ENCODE assay signal across 13 cellular contexts in genomic region chr6:36956111-36956820, GRCh38. TPM values are rescaled to one million over a fixed set of nuclear protein-coding genes. Genes with fewer than 3 reads are reported as not detected.
DNase-seq lines count a peak whose midpoint lies in the region; ATAC-seq and TF ChIP-seq lines count a peak whose summit lies in the region.
"Had no signal": no experiment of that assay in that cellular context is flagged by ENCODE, and none has a peak within 500 bp of the region (broad histone marks: within the 10 kb centered on the region; RNA-seq: fewer than 3 reads in every experiment).

No MANE protein-coding gene starts in this region.

- H3K9me3 ChIP-seq in T-helper 17 cell (ENCODE audit: control insufficient read depth, low read length, poor library complexity, severe bottlenecking) (no peaks in the 10 kb centered on the region), right atrium auricular region (no peaks in the 10 kb centered on the region)
- H3K9me3 ChIP-seq: left lung, uterus had no signal

- no peaks in the 10 kb centered on the region for H3K27me3 ChIP-seq in right atrium auricular region
- H3K27me3 ChIP-seq: uterus had no signal

- H3K36me3 Mint-ChIP-seq in natural killer cell treated with Interleukin-12 subunit alpha and Interleukin-12 subunit beta and Interleukin-15 and Interleukin-18, amount 100 ng/mL, for 72 hours, result no peaks in the 10 kb centered on the region
- H3K36me3 Mint-ChIP-seq in natural killer cell, result no peaks in the 10 kb centered on the region
- H3K36me3 Mint-ChIP-seq in T-helper 17 cell (ENCODE audit: low read depth), result peaks cover 2% of the 10 kb centered on the region

- TF ChIP-seq CTCF in natural killer cell (IDR thresholded peaks at IDR 0.05) (no peak), right atrium auricular region (IDR thresholded peaks at IDR 0.05) (no peak)

- no peaks in the 10 kb centered on the region for H3K36me3 ChIP-seq in right atrium auricular region
- H3K36me3 ChIP-seq: left lung, uterus had no signal

- H3K4me3 Mint-ChIP-seq in natural killer cell treated with Interleukin-12 subunit alpha and Interleukin-12 subunit beta and Interleukin-15 and Interleukin-18, amount 100 ng/mL, for 72 hours, result no peak overlapping the region
- H3K4me3 Mint-ChIP-seq in natural killer cell (no peak overlapping the region), T-helper 17 cell (peak overlapping the region; percentile 94)

- H3K9me3 Mint-ChIP-seq in natural killer cell treated with Interleukin-12 subunit alpha and Interleukin-12 subunit beta and Interleukin-15 and Interleukin-18, amount 100 ng/mL, for 72 hours, result no peaks in the 10 kb centered on the region
- H3K9me3 Mint-ChIP-seq in natural killer cell, result no peaks in the 10 kb centered on the region

- peaks cover 26 to 30% of the 10 kb centered on the region in 2 donors for H3K4me1 Mint-ChIP-seq in natural killer cell treated with Interleukin-12 subunit alpha and Interleukin-12 subunit beta and Interleukin-15 and Interleukin-18, amount 100 ng/mL, for 72 hours (ENCODE audit: low read depth in 2 of 2)
- H3K4me1 Mint-ChIP-seq in natural killer cell (peaks cover 29 to 38% of the 10 kb centered on the region in 2 donors), T-helper 17 cell (peaks cover 51% of the 10 kb centered on the region)

- no peak overlapping the region for H3K4me3 ChIP-seq in right atrium auricular region
- H3K4me3 ChIP-seq: left lung, uterus had no signal

- peaks cover 11 to 33% of the 10 kb centered on the region in 2 donors for H3K27me3 Mint-ChIP-seq in natural killer cell treated with Interleukin-12 subunit alpha and Interleukin-12 subunit beta and Interleukin-15 and Interleukin-18, amount 100 ng/mL, for 72 hours
- H3K27me3 Mint-ChIP-seq in natural killer cell (ENCODE audit: low read depth in 2 of 2) (peaks cover 30 to 59% of the 10 kb centered on the region in 2 donors), T-helper 17 cell (no peaks in the 10 kb centered on the region)
- H3K27me3 Mint-ChIP-seq: progenitor cell of endocrine pancreas had no signal

- no peak for ATAC-seq in natural killer cell treated with Interleukin-12 subunit alpha and Interleukin-12 subunit beta and Interleukin-15 and Interleukin-18, amount 100 ng/mL, for 72 hours
- no peak for ATAC-seq in natural killer cell
- peak; percentile 37 for ATAC-seq in T-helper 17 cell
- no peak for ATAC-seq in GM21619 (IDR thresholded peaks at IDR 0.05; ENCODE audit: unreplicated experiment)
- ATAC-seq: left lung had no signal

- no peak for DNase-seq in natural killer cell treated with Interleukin-12 subunit alpha and Interleukin-12 subunit beta and Interleukin-15 and Interleukin-18, amount 100 ng/mL, for 72 hours (ENCODE audit: low spot score)
- DNase-seq in natural killer cell (no peak), T-helper 17 cell (no peak), right atrium auricular region (ENCODE audit: low spot score) (peak; percentile 59), NCI-H748 treated with DMSO at 0.1 percent for 48 hours (lab: John Stamatoyannopoulos, UW) (no peak), GOT3 (lab: John Stamatoyannopoulos, UW) (no peak), midbrain (lab: John Stamatoyannopoulos, UW) (no peak)
- DNase-seq: left lung, NCI-H2029 treated with DMSO at 0.1 percent for 48 hours, uterus had no signal

- peak overlapping the region; percentile 7 for H3K27ac ChIP-seq in right atrium auricular region
- H3K27ac ChIP-seq: left lung, uterus had no signal

- H3K27ac Mint-ChIP-seq in natural killer cell treated with Interleukin-12 subunit alpha and Interleukin-12 subunit beta and Interleukin-15 and Interleukin-18, amount 100 ng/mL, for 72 hours, result peak overlapping the region; percentile 12 to 23
- peak overlapping the region in 1 of 2 donors; percentile 60 for H3K27ac Mint-ChIP-seq in natural killer cell
- peak overlapping the region; percentile 92 for H3K27ac Mint-ChIP-seq in T-helper 17 cell
- H3K27ac Mint-ChIP-seq: progenitor cell of endocrine pancreas had no signal

- intact Hi-C loops in natural killer cell (cut with micrococcal nuclease), result no loop called here

- H3K4me1 ChIP-seq in right atrium auricular region, result peaks cover 0 to 21% of the 10 kb centered on the region in 2 donors
- H3K4me1 ChIP-seq: uterus had no signal

RNA-seq across cellular contexts. Expression of gene PI16, which starts 1.7 kb away (rescaled TPM):
- not detected for total RNA-seq in natural killer cell treated with Interleukin-12 subunit alpha and Interleukin-12 subunit beta and Interleukin-15 and Interleukin-18, amount 100 ng/mL, for 72 hours
- total RNA-seq in natural killer cell (1 to 10 TPM in 2 of 3 donors, under 1 TPM in 1; 0.33 to 1.8 (median 1.1) TPM), T-helper 17 cell (10 to 100 TPM; 14.5 to 28.5 TPM), right atrium auricular region (10 to 100 TPM; 14.2 to 48.5 TPM)
- total RNA-seq: progenitor cell of endocrine pancreas, SK-MEL-5 had no signal

RNA-seq across cellular contexts. Expression of gene MTCH1, which starts 29.7 kb away (rescaled TPM):
- 100 to 1,000 TPM; 118 to 183 TPM for total RNA-seq in natural killer cell treated with Interleukin-12 subunit alpha and Interleukin-12 subunit beta and Interleukin-15 and Interleukin-18, amount 100 ng/mL, for 72 hours
- 100 to 1,000 TPM; 158 to 180 (median 162) TPM for total RNA-seq in natural killer cell
- total RNA-seq in T-helper 17 cell, result 100 to 1,000 TPM; 194 to 202 TPM
- 100 to 1,000 TPM; 155 to 259 TPM for total RNA-seq in right atrium auricular region

RNA-seq across cellular contexts. Expression of gene FGD2, which starts 49.2 kb away (rescaled TPM):
- total RNA-seq in natural killer cell treated with Interleukin-12 subunit alpha and Interleukin-12 subunit beta and Interleukin-15 and Interleukin-18, amount 100 ng/mL, for 72 hours, result 1 to 10 TPM; 9.1 to 9.3 TPM
- total RNA-seq in natural killer cell, result 10 to 100 TPM in 2 of 3 donors, 1 to 10 TPM in 1; 6.3 to 22.3 (median 14.1) TPM
- total RNA-seq in T-helper 17 cell, result 10 to 100 TPM in 1 of 2 donors, 1 to 10 TPM in 1; 1.7 to 12.6 TPM
- 1 to 10 TPM; 4.9 to 8.0 TPM for total RNA-seq in right atrium auricular region
- total RNA-seq: progenitor cell of endocrine pancreas had no signal

Comparison
In these comparisons a context has a peak if more than half of its experiments do, and no peak if none do; other contexts are left out.
1. RNA of gene PI16, which starts 1.7 kb away (total RNA-seq): 14.2 to 48.5 TPM in right atrium auricular region and 14.5 to 28.5 TPM in T-helper 17 cell; 0.33 to 1.8 TPM in natural killer cell and not detected in natural killer cell treated with Interleukin-12 subunit alpha and Interleukin-12 subunit beta and Interleukin-15 and Interleukin-18, amount 100 ng/mL, for 72 hours; every median in the first group is over 4 times any median in the second.